33 cellular contexts compared by ENCODE assay signal in genomic region chr11:74091549-74091948, GRCh38.
A peak's percentile ranks its signal among the peaks of the same experiment; 100 is the strongest.
DNase-seq lines count a peak whose midpoint lies in the region; ATAC-seq and TF ChIP-seq lines count a peak whose summit lies in the region.
"Had no signal": no experiment of that assay in that cellular context is flagged by ENCODE, and none has a peak within 500 bp of the region (broad histone marks: within the 10 kb centered on the region; RNA-seq: fewer than 3 reads in every experiment).

No MANE protein-coding gene starts in this region.

- peak overlapping the region; percentile 52 for H3K27ac Mint-ChIP-seq in glutamatergic neuron (ENCODE audit: unreplicated experiment)
- H3K27ac Mint-ChIP-seq: B cell; CD4-positive, alpha-beta T cell; CD8-positive, alpha-beta T cell had no signal

- H3K4me1 ChIP-seq in mucosa of descending colon (ENCODE audit: low read depth) (no peaks in the 10 kb centered on the region), OCI-LY7 (ENCODE audit: insufficient read depth, low read length, poor library complexity, severe bottlenecking) (no peaks in the 10 kb centered on the region)
- H3K4me1 ChIP-seq: BLaER1, Caco-2 had no signal

- H3K36me3 Mint-ChIP-seq in glutamatergic neuron (ENCODE audit: unreplicated experiment), result no peaks in the 10 kb centered on the region

- CTCF ChIA-PET in RWPE1 (lab: Yijun Ruan, JAX) (no interaction called here), OCI-LY7 (lab: Charles Lee; ENCODE audit: unreplicated experiment) (no interaction called here)

- intact Hi-C loops in left colon (cut with DNase I, micrococcal nuclease) (no loop called here), mucosa of descending colon (cut with DNase I, micrococcal nuclease) (no loop called here), OCI-LY7 (cut with micrococcal nuclease; ENCODE audit: unreplicated experiment) (loop anchor here (2.0 kb wide), 1 partner anchor 127 kb away; no protein-coding TSS in a partner anchor)

- POLR2A ChIA-PET in RWPE1 (lab: Yijun Ruan, JAX; ENCODE audit: low non-redundant PET), result no interaction called here
- POLR2A ChIA-PET in OCI-LY7 (lab: Charles Lee), result interaction anchor here (0.7 kb wide), 1 partner anchor 134 kb away, joined by 3 read pairs; no protein-coding TSS in a partner anchor

- H2AFZ ChIP-seq in OCI-LY7 (ENCODE audit: low read length), result no peak overlapping the region

- H3K4me3 ChIP-seq in mucosa of descending colon (no peak overlapping the region), OCI-LY7 (ENCODE audit: low read depth, low read length, poor library complexity, severe bottlenecking) (no peak overlapping the region)
- H3K4me3 ChIP-seq: A549; BLaER1; BLaER1 treated with 17β-estradiol and CSF1 and Interleukin-3, amounts not matched to agents 10 nM and 100 nM had no signal

- no peak overlapping the region for H3K4me3 Mint-ChIP-seq in glutamatergic neuron (ENCODE audit: unreplicated experiment)
- H3K4me3 Mint-ChIP-seq: B cell; CD14-positive monocyte; CD4-positive, alpha-beta memory T cell; CD4-positive, alpha-beta T cell; CD4-positive, CD25-positive, alpha-beta regulatory T cell; CD8-positive, alpha-beta memory T cell; CD8-positive, alpha-beta T cell had no signal

- H3K27me3 Mint-ChIP-seq in glutamatergic neuron (ENCODE audit: unreplicated experiment), result no peaks in the 10 kb centered on the region
- H3K27me3 Mint-ChIP-seq: B cell; CD4-positive, alpha-beta memory T cell; CD4-positive, alpha-beta T cell; CD4-positive, CD25-positive, alpha-beta regulatory T cell; CD8-positive, alpha-beta memory T cell had no signal

- peak; percentile 88 for ATAC-seq in left colon
- peak; percentile 36 for ATAC-seq in mucosa of descending colon
- ATAC-seq in HG03565 (IDR thresholded peaks at IDR 0.05; ENCODE audit: unreplicated experiment), result no peak
- ATAC-seq: A549; CD8-positive, alpha-beta T cell had no signal

- no peaks in the 10 kb centered on the region for H3K79me2 ChIP-seq in OCI-LY7 (ENCODE audit: insufficient read depth, low read depth, low read length)

- H3K9me3 ChIP-seq in mucosa of descending colon (no peaks in the 10 kb centered on the region), OCI-LY7 (ENCODE audit: low read length) (no peaks in the 10 kb centered on the region)
- H3K9me3 ChIP-seq: A549; BE2C; BLaER1; BLaER1 treated with 17β-estradiol and CSF1 and Interleukin-3, amounts not matched to agents 10 nM and 100 nM; Caco-2 had no signal

- no peak overlapping the region for H3K4me2 ChIP-seq in OCI-LY7 (ENCODE audit: low read length)
- H3K4me2 ChIP-seq: A549; BLaER1; BLaER1 treated with 17β-estradiol and CSF1 and Interleukin-3, amounts not matched to agents 10 nM and 100 nM had no signal

- H3K27ac ChIP-seq in RWPE1 (no peak overlapping the region), OCI-LY7 (ENCODE audit: low read depth, low read length, poor library complexity, severe bottlenecking) (no peak overlapping the region)
- H3K27ac ChIP-seq: 22Rv1; A549; BLaER1; BLaER1 treated with 17β-estradiol and CSF1 and Interleukin-3, amounts not matched to agents 10 nM and 100 nM; C4-2B had no signal

- BruUV-seq in OCI-LY7 (replicated peaks; lab: Mats Ljungman, UMichigan), result no TSS peak

- no peaks in the 10 kb centered on the region for H3K9me3 Mint-ChIP-seq in glutamatergic neuron (ENCODE audit: unreplicated experiment)
- H3K9me3 Mint-ChIP-seq: CD14-positive monocyte; CD4-positive, alpha-beta memory T cell; CD4-positive, alpha-beta T cell; CD4-positive, CD25-positive, alpha-beta regulatory T cell; CD8-positive, alpha-beta memory T cell; CD8-positive, alpha-beta T cell had no signal

- H3K4me1 Mint-ChIP-seq in glutamatergic neuron (ENCODE audit: low read depth, unreplicated experiment), result no peaks in the 10 kb centered on the region
- H3K4me1 Mint-ChIP-seq: B cell; CD14-positive monocyte; CD8-positive, alpha-beta memory T cell had no signal

- no peaks in the 10 kb centered on the region for H3K9me2 ChIP-seq in OCI-LY7 (ENCODE audit: insufficient read depth, low read length)

- H4K20me1 ChIP-seq in OCI-LY7 (ENCODE audit: insufficient read depth, low read length), result no peaks in the 10 kb centered on the region
- H4K20me1 ChIP-seq: BLaER1; BLaER1 treated with 17β-estradiol and CSF1 and Interleukin-3, amounts not matched to agents 10 nM and 100 nM had no signal

- DNase-seq in glutamatergic neuron (no peak), left colon (no peak), mucosa of descending colon (no peak), RWPE1 (ENCODE audit: low spot score) (no peak), OCI-LY7 (ENCODE audit: low spot score) (no peak)
- DNase-seq: 8988T; ACHN; AML-193; BE2C; C1 segment of cervical spinal cord; Caco-2; Calu3; CD4-positive, alpha-beta memory T cell; CD4-positive, alpha-beta T cell; CD4-positive, CD25-positive, alpha-beta regulatory T cell; CD8-positive, alpha-beta memory T cell; CD8-positive, alpha-beta T cell; COR-L47; DMS 273 treated with DMSO at 0.1 percent for 48 hours; DMS153; DMS53; DMS79; DMS79 treated with DMSO at 0.1 percent for 48 hours; DND-41; EL had no signal

- no peaks in the 10 kb centered on the region for H3K36me3 ChIP-seq in mucosa of descending colon (ENCODE audit: low read depth)
- H3K36me3 ChIP-seq in OCI-LY7 (ENCODE audit: insufficient read depth, low read length), result peaks cover 69% of the 10 kb centered on the region

- TF ChIP-seq CTCF in glutamatergic neuron (IDR thresholded peaks at IDR 0.05; ENCODE audit: partially characterized antibody, unreplicated experiment) (no peak), mucosa of descending colon (IDR thresholded peaks at IDR 0.05) (no peak), RWPE1 (conservative IDR thresholded peaks at IDR 0.05; ENCODE audit: low read depth) (no peak), OCI-LY7 (conservative IDR thresholded peaks at IDR 0.05; ENCODE audit: low read length) (no peak)
